ENCODE assay signal across 1 cellular context in genomic region chr6:163370807-163371206, GRCh38.
TF ChIP-seq lines count a peak whose summit lies in the region.

No MANE protein-coding gene starts in this region.

TF ChIP-seq in HepG2, 621 proteins besides CTCF, POLR2A, EP300 and RAD21:
- TF ChIP-seq ZNF263 (CRISPR knock-in tag; IDR thresholded peaks at IDR 0.05) (peak; percentile 17; the same call in 1 of the 2 replicates), ZNF775 (CRISPR knock-in tag; IDR thresholded peaks at IDR 0.05; ENCODE audit: borderline replicate concordance) (no peak), PAXIP1 (CRISPR knock-in tag; conservative IDR thresholded peaks at IDR 0.05) (no peak), ZNF567 (CRISPR knock-in tag; IDR thresholded peaks at IDR 0.05; ENCODE audit: borderline replicate concordance) (no peak), PBX3 (CRISPR knock-in tag; IDR thresholded peaks at IDR 0.05; ENCODE audit: borderline replicate concordance) (no peak), PPARG (CRISPR knock-in tag; conservative IDR thresholded peaks at IDR 0.05) (no peak)
